Comparison of ENCODE assay signal across 19 cellular contexts in the genomic region with DNA sequence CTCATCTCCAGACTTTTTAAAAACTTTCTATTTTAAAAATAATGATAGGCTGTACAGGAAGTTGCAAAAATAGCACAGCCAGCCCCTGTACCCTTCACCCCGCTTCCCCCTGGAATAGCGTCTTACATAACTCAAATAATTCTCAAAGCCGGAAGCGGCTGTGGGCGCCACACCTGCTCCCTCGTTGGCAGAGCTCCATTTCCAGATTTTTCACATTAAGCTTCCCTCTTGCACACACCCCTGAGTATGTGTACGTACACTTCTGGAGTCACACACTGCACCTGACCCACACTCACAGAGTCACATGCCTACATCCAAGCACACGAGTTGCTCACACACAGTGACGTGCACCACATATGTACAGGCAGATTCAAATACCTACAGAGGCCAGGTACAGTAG. TPM values are rescaled to one million over a fixed set of nuclear protein-coding genes. Genes with fewer than 3 reads are reported as not detected.
DNase-seq lines count a peak whose midpoint lies in the region; TF ChIP-seq lines count a peak whose summit lies in the region.
"Had no signal": no experiment of that assay in that cellular context is flagged by ENCODE, and none has a peak within 500 bp of the region (broad histone marks: within the 10 kb centered on the region; RNA-seq: fewer than 3 reads in every experiment).

No MANE protein-coding gene starts in this region.

- H3K79me2 ChIP-seq in DOHH2 (ENCODE audit: control insufficient read depth, low read length) (no peaks in the 10 kb centered on the region), MM.1S (ENCODE audit: low read length) (no peaks in the 10 kb centered on the region), neural cell (replicated peaks; ENCODE audit: insufficient read depth, low read length) (no peaks in the 10 kb centered on the region), hepatocyte (no peaks in the 10 kb centered on the region)

- no peak for TF ChIP-seq RAD21 in neural cell (conservative IDR thresholded peaks at IDR 0.05)

- 83% methylated on average over 9 of the region's 9 CpGs for WGBS in hepatocyte (ENCODE audit: low lambda C conversion rate, missing lambda C conversion rate)

- H3K9ac ChIP-seq in MM.1S (ENCODE audit: low read length): no peak overlapping the region
- peak overlapping the region; percentile 62 for H3K9ac ChIP-seq in neural cell (ENCODE audit: low read length)

- TF ChIP-seq CTCF in DOHH2 (IDR thresholded peaks at IDR 0.05; ENCODE audit: low read depth, low read length, poor library complexity, severe bottlenecking) (no peak), MM.1S (IDR thresholded peaks at IDR 0.05; ENCODE audit: low read length) (no peak), neural cell (IDR thresholded peaks at IDR 0.05; ENCODE audit: poor library complexity, severe bottlenecking) (no peak), hepatocyte (IDR thresholded peaks at IDR 0.05; ENCODE audit: poor library complexity) (no peak)

- H4K20me1 ChIP-seq in DOHH2 (ENCODE audit: control insufficient read depth, insufficient read depth, low read depth, low read length) (no peaks in the 10 kb centered on the region), MM.1S (ENCODE audit: insufficient read depth, low read length) (no peaks in the 10 kb centered on the region), neural cell (ENCODE audit: insufficient read depth) (no peaks in the 10 kb centered on the region), hepatocyte (ENCODE audit: insufficient read depth, poor library complexity, severe bottlenecking) (no peaks in the 10 kb centered on the region)

- H2AFZ ChIP-seq in MM.1S (ENCODE audit: low read length): no peak overlapping the region
- no peak overlapping the region for H2AFZ ChIP-seq in neural cell (ENCODE audit: low read depth, low read length)
- H2AFZ ChIP-seq in hepatocyte: no peak overlapping the region

- H3K4me2 ChIP-seq in DOHH2 (ENCODE audit: low read length) (peak overlapping the region; percentile 70), MM.1S (ENCODE audit: low read depth, low read length) (peak overlapping the region; percentile 11; the same call in 1 of the 2 replicates), neural cell (ENCODE audit: low read length) (no peak overlapping the region), hepatocyte (no peak overlapping the region)
- H3K4me2 ChIP-seq: smooth muscle cell had no signal

- peak overlapping the region; percentile 55 for H3K4me3 ChIP-seq in DOHH2 (ENCODE audit: low read length)
- H3K4me3 ChIP-seq in MM.1S (ENCODE audit: low read length): no peak overlapping the region
- no peak overlapping the region for H3K4me3 ChIP-seq in neural cell (ENCODE audit: low read length)
- no peak overlapping the region for H3K4me3 ChIP-seq in hepatocyte
- H3K4me3 ChIP-seq: esophagus squamous epithelium, smooth muscle cell, transverse colon had no signal

- no peak for TF ChIP-seq EP300 in neural cell (conservative IDR thresholded peaks at IDR 0.05; ENCODE audit: poor library complexity, severe bottlenecking)

- peaks cover 5% of the 10 kb centered on the region; the same call in 1 of the 2 replicates for H3F3A ChIP-seq in DOHH2 (ENCODE audit: control insufficient read depth, insufficient read depth)
- no peaks in the 10 kb centered on the region for H3F3A ChIP-seq in MM.1S (ENCODE audit: insufficient read depth, low read length)
- H3F3A ChIP-seq in neural cell (ENCODE audit: insufficient read depth, low read length, poor library complexity, severe bottlenecking): no peaks in the 10 kb centered on the region

- peaks cover 24% of the 10 kb centered on the region for H3K4me1 ChIP-seq in DOHH2 (ENCODE audit: control insufficient read depth, low read length)
- no peaks in the 10 kb centered on the region for H3K4me1 ChIP-seq in MM.1S (ENCODE audit: low read length)
- no peaks in the 10 kb centered on the region for H3K4me1 ChIP-seq in hepatocyte (ENCODE audit: insufficient read depth)

- DNase-seq in MM.1S (no peak), SHP77 (lab: John Stamatoyannopoulos, UW) (peak; percentile 43 to 51), SW 1271 (lab: John Stamatoyannopoulos, UW) (no peak), hepatocyte (ENCODE audit: low spot score) (no peak), HuH-7 (ENCODE audit: low spot score) (no peak)
- DNase-seq: activated CD4-positive, alpha-beta T cell treated with anti-CD3 and anti-CD28 coated beads, Interleukin-2, amount 50 U/mL, for 1 hour; activated naive CD8-positive, alpha-beta T cell treated with anti-CD3 and anti-CD28 coated beads, Interleukin-2, amount 10 ng/mL, durations not matched to agents 7 days and 5 days; effector memory CD8-positive, alpha-beta T cell; esophagus squamous epithelium; GDM1; NCI-H1694; NCI-H446 treated with DMSO at 0.1 percent for 48 hours; OCI-M1; SIG-M5; stimulated activated CD4-positive, alpha-beta T cell treated with anti-CD3 and anti-CD28 coated beads, Interleukin-4, amount 100 ng/mL, for 1 hour; transverse colon had no signal

- no peaks in the 10 kb centered on the region for H3K9me3 ChIP-seq in DOHH2 (ENCODE audit: control insufficient read depth, insufficient read depth, low read length)
- no peaks in the 10 kb centered on the region for H3K9me3 ChIP-seq in MM.1S (replicated peaks; ENCODE audit: insufficient read depth, low read length)
- no peaks in the 10 kb centered on the region for H3K9me3 ChIP-seq in neural cell (ENCODE audit: low read length)
- no peaks in the 10 kb centered on the region for H3K9me3 ChIP-seq in hepatocyte (ENCODE audit: low read depth)
- H3K9me3 ChIP-seq: esophagus squamous epithelium, transverse colon had no signal

- H3K27ac ChIP-seq in DOHH2 (ENCODE audit: low read depth, low read length): peak overlapping the region; percentile 50
- no peak overlapping the region for H3K27ac ChIP-seq in MM.1S (ENCODE audit: low read length)
- peak overlapping the region; percentile 90 for H3K27ac ChIP-seq in neural cell (ENCODE audit: low read length)
- H3K27ac ChIP-seq in hepatocyte: no peak overlapping the region
- H3K27ac ChIP-seq: esophagus squamous epithelium, transverse colon had no signal

- H3K9me2 ChIP-seq in DOHH2 (replicated peaks; ENCODE audit: control insufficient read depth, low read length) (no peaks in the 10 kb centered on the region), MM.1S (replicated peaks; ENCODE audit: insufficient read depth, low read length) (no peaks in the 10 kb centered on the region), neural cell (ENCODE audit: insufficient read depth, low read length) (no peaks in the 10 kb centered on the region), hepatocyte (replicated peaks; ENCODE audit: insufficient read depth) (no peaks in the 10 kb centered on the region)

- H3K36me3 ChIP-seq in DOHH2 (ENCODE audit: control insufficient read depth, low read length) (no peaks in the 10 kb centered on the region), MM.1S (replicated peaks; ENCODE audit: insufficient read depth, low read length) (no peaks in the 10 kb centered on the region), neural cell (ENCODE audit: insufficient read depth, low read length) (no peaks in the 10 kb centered on the region), hepatocyte (replicated peaks; ENCODE audit: insufficient read depth, low read depth) (no peaks in the 10 kb centered on the region)
- H3K36me3 ChIP-seq: esophagus squamous epithelium, transverse colon had no signal

- H3K27me3 ChIP-seq in DOHH2 (ENCODE audit: control insufficient read depth, low read length) (0 out of 2 replicates have a peak, but pooled peaks cover 2% of the 10 kb centered on the region), MM.1S (replicated peaks; ENCODE audit: insufficient read depth, low read length) (peaks cover 79% of the 10 kb centered on the region), neural cell (ENCODE audit: insufficient read depth, low read depth, low read length) (no peaks in the 10 kb centered on the region), hepatocyte (no peaks in the 10 kb centered on the region)

TF ChIP-seq in neural cell, 6 proteins besides CTCF, POLR2A, EP300 and RAD21:
- TF ChIP-seq MXI1 (conservative IDR thresholded peaks at IDR 0.05; ENCODE audit: poor library complexity, severe bottlenecking) (no peak), EZH2 (IDR thresholded peaks at IDR 0.05; ENCODE audit: borderline replicate concordance, insufficient read depth, low read length, poor library complexity, severe bottlenecking) (no peak), POLR2AphosphoS5 (IDR thresholded peaks at IDR 0.05) (no peak), TAF1 (IDR thresholded peaks at IDR 0.05; ENCODE audit: low read depth) (no peak), SMC3 (conservative IDR thresholded peaks at IDR 0.05; ENCODE audit: poor library complexity) (no peak)
- TF ChIP-seq, protein P1, sequence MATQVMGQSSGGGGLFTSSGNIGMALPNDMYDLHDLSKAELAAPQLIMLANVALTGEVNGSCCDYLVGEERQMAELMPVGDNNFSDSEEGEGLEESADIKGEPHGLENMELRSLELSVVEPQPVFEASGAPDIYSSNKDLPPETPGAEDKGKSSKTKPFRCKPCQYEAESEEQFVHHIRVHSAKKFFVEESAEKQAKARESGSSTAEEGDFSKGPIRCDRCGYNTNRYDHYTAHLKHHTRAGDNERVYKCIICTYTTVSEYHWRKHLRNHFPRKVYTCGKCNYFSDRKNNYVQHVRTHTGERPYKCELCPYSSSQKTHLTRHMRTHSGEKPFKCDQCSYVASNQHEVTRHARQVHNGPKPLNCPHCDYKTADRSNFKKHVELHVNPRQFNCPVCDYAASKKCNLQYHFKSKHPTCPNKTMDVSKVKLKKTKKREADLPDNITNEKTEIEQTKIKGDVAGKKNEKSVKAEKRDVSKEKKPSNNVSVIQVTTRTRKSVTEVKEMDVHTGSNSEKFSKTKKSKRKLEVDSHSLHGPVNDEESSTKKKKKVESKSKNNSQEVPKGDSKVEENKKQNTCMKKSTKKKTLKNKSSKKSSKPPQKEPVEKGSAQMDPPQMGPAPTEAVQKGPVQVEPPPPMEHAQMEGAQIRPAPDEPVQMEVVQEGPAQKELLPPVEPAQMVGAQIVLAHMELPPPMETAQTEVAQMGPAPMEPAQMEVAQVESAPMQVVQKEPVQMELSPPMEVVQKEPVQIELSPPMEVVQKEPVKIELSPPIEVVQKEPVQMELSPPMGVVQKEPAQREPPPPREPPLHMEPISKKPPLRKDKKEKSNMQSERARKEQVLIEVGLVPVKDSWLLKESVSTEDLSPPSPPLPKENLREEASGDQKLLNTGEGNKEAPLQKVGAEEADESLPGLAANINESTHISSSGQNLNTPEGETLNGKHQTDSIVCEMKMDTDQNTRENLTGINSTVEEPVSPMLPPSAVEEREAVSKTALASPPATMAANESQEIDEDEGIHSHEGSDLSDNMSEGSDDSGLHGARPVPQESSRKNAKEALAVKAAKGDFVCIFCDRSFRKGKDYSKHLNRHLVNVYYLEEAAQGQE (IDR thresholded peaks at IDR 0.05; ENCODE audit: borderline replicate concordance): no peak

RNA-seq across cellular contexts. Expression of gene DPP9, which starts 24.9 kb away (rescaled TPM):
- 11.7 and 34.9 TPM in 2 replicates for polyA plus RNA-seq in neural cell
- polyA minus RNA-seq in neural cell: 14.9 and 16.8 TPM in 2 replicates
- 17.6 and 27.6 TPM in 2 replicates for total RNA-seq in hepatocyte
- 32.6 and 32.7 TPM in 2 replicates for polyA plus RNA-seq in hepatocyte

RNA-seq across cellular contexts. Expression of gene FEM1A, which starts 42.9 kb away (rescaled TPM):
- polyA plus RNA-seq in neural cell (8.7 and 9.4 TPM in 2 replicates), hepatocyte (1.2 and 1.3 TPM in 2 replicates)
- 25.7 and 31.4 TPM in 2 replicates for polyA minus RNA-seq in neural cell
- total RNA-seq in hepatocyte: 8.3 and 9.2 TPM in 2 replicates

Comparison
In these comparisons a context has a peak if more than half of its experiments do, and no peak if none do; other contexts are left out.
1. H3K27ac ChIP-seq: peak in DOHH2 (single experiment) and neural cell (single experiment); none in MM.1S (single experiment) and hepatocyte (single experiment).
2. H3K4me2 ChIP-seq: peak in DOHH2 (single experiment) and MM.1S (single experiment); none in neural cell (single experiment) and hepatocyte (single experiment).
3. DNase-seq: peak in SHP77 (2 of 2); none in MM.1S (single experiment), SW 1271 (0 of 2), hepatocyte (single experiment) and HuH-7 (single experiment).